In the genomic region with DNA sequence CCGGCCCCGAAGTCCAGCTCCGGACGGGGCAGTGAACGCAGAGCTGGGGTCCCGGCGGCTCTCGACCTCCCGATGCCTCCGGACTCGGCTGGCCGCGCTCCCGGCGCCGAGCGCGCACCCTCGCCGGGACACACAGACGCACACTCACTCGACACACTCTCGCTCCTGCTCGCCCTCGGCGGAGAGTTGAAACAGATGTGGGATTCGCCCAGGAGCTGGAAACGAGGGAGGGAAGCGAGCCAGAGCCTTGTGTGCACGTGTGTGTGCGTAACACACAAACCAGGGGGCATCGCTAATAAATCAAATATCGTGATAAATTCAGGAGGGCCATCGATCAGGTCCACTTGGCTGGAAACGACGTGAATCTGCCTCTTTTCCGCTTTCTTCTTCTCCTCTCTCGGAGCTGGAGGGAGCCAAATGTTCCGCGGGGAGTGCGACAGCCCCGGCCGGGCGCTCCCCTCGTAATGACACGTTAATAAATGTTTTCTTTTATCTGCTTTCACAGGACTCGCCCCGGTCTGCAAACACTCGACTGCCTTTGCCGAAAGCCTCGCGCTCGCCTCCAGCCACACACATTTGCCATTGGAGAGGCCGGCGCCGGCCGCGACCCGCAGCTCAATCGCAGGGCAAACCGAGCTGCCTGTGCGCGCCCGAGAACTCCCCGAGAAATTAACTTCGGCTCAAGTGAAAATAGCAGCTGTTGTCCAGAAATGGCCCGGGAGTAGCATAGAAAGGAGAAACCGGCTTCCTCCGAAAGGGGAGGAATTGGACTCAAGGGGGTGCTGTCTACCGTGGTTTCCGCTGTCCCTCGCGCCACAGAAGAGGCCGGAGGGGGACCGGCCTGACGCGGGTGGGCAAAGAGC, we compare ENCODE assay signal across 8 cellular contexts. TPM values are rescaled to one million over a fixed set of nuclear protein-coding genes. Genes with fewer than 3 reads are reported as not detected.
DNase-seq lines count a peak whose midpoint lies in the region; ATAC-seq and TF ChIP-seq lines count a peak whose summit lies in the region.

No MANE protein-coding gene starts in this region.

- H3K9me3 ChIP-seq in gastroesophageal sphincter: no peaks in the 10 kb centered on the region

- H3K36me3 Mint-ChIP-seq in activated T-helper 17 cell treated with anti-CD3 and anti-CD28 coated beads, Interleukin-2, amount 50 U/mL, for 72 hours (ENCODE audit: low read depth): no peaks in the 10 kb centered on the region
- no peaks in the 10 kb centered on the region for H3K36me3 Mint-ChIP-seq in natural killer cell treated with Interleukin-12 subunit alpha and Interleukin-12 subunit beta and Interleukin-15 and Interleukin-18, amount 100 ng/mL, for 72 hours

- peaks cover 66% of the 10 kb centered on the region for H3K27me3 Mint-ChIP-seq in activated T-helper 17 cell treated with anti-CD3 and anti-CD28 coated beads, Interleukin-2, amount 50 U/mL, for 72 hours
- peaks cover 41 to 55% of the 10 kb centered on the region in 2 donors for H3K27me3 Mint-ChIP-seq in natural killer cell treated with Interleukin-12 subunit alpha and Interleukin-12 subunit beta and Interleukin-15 and Interleukin-18, amount 100 ng/mL, for 72 hours

- peak; percentile 17 for DNase-seq in activated CD4-positive, alpha-beta T cell treated with anti-CD3 and anti-CD28 coated beads for 48 hours
- DNase-seq in activated CD4-positive, alpha-beta T cell treated with anti-CD3 and anti-CD28 coated beads for 1 hour: no peak
- DNase-seq in NCI-H1105 (lab: John Stamatoyannopoulos, UW) (peak; percentile 62), activated gamma-delta T cell (lab: John Stamatoyannopoulos, UW) (no peak)
- DNase-seq in natural killer cell treated with Interleukin-12 subunit alpha and Interleukin-12 subunit beta and Interleukin-15 and Interleukin-18, amount 100 ng/mL, for 72 hours (ENCODE audit: low spot score): no peak

- peak in 3 of 4 experiments; percentile 75 to 89 (median 83) for TF ChIP-seq CTCF in gastroesophageal sphincter (IDR thresholded peaks at IDR 0.05)

- peak overlapping the region; percentile 76 to 94 (median 92) for H3K27ac ChIP-seq in gastroesophageal sphincter

- 0% methylated on average over 2 to 11 of the region's 77 CpGs for WGBS in gastroesophageal sphincter (ENCODE audit: low coverage in 1 of 2), 2 donors

- H3K27me3 ChIP-seq in gastroesophageal sphincter: no peaks in the 10 kb centered on the region

- H3K27ac Mint-ChIP-seq in activated T-helper 17 cell treated with anti-CD3 and anti-CD28 coated beads, Interleukin-2, amount 50 U/mL, for 72 hours: no peak overlapping the region
- H3K27ac Mint-ChIP-seq in natural killer cell treated with Interleukin-12 subunit alpha and Interleukin-12 subunit beta and Interleukin-15 and Interleukin-18, amount 100 ng/mL, for 72 hours: no peak overlapping the region

- H3K4me1 ChIP-seq in gastroesophageal sphincter: peaks cover 0 to 79% (median 16%) of the 10 kb centered on the region in 3 donors

- TF ChIP-seq EP300 in gastroesophageal sphincter (IDR thresholded peaks at IDR 0.05): no peak

- H3K4me3 Mint-ChIP-seq in activated T-helper 17 cell treated with anti-CD3 and anti-CD28 coated beads, Interleukin-2, amount 50 U/mL, for 72 hours: peak overlapping the region; percentile 77
- peak overlapping the region; percentile 54 for H3K4me3 Mint-ChIP-seq in natural killer cell treated with Interleukin-12 subunit alpha and Interleukin-12 subunit beta and Interleukin-15 and Interleukin-18, amount 100 ng/mL, for 72 hours

- H3K4me1 Mint-ChIP-seq in activated T-helper 17 cell treated with anti-CD3 and anti-CD28 coated beads, Interleukin-2, amount 50 U/mL, for 72 hours: peaks cover 8% of the 10 kb centered on the region
- H3K4me1 Mint-ChIP-seq in natural killer cell treated with Interleukin-12 subunit alpha and Interleukin-12 subunit beta and Interleukin-15 and Interleukin-18, amount 100 ng/mL, for 72 hours (ENCODE audit: low read depth in 2 of 2): peaks cover 0 to 5% of the 10 kb centered on the region in 2 donors

- H3K36me3 ChIP-seq in gastroesophageal sphincter: no peaks in the 10 kb centered on the region

- ATAC-seq in activated T-helper 17 cell treated with anti-CD3 and anti-CD28 coated beads, Interleukin-2, amount 50 U/mL, for 72 hours (replicated peaks): no peak
- ATAC-seq in gastroesophageal sphincter (peak; percentile 79), HG02623 (IDR thresholded peaks at IDR 0.05; ENCODE audit: unreplicated experiment) (no peak)
- ATAC-seq in natural killer cell treated with Interleukin-12 subunit alpha and Interleukin-12 subunit beta and Interleukin-15 and Interleukin-18, amount 100 ng/mL, for 72 hours: peak in 1 of 2 donors; percentile 2

- H3K9me3 Mint-ChIP-seq in activated T-helper 17 cell treated with anti-CD3 and anti-CD28 coated beads, Interleukin-2, amount 50 U/mL, for 72 hours: no peaks in the 10 kb centered on the region
- no peaks in the 10 kb centered on the region for H3K9me3 Mint-ChIP-seq in natural killer cell treated with Interleukin-12 subunit alpha and Interleukin-12 subunit beta and Interleukin-15 and Interleukin-18, amount 100 ng/mL, for 72 hours

- H3K4me3 ChIP-seq in gastroesophageal sphincter: peak overlapping the region; percentile 51 to 79

- peak; percentile 9 to 19 for TF ChIP-seq POLR2A in gastroesophageal sphincter (IDR thresholded peaks at IDR 0.05)

RNA-seq across cellular contexts. Expression of a gene that starts 0.8 kb away (rescaled TPM):
- total RNA-seq in activated T-helper 17 cell treated with anti-CD3 and anti-CD28 coated beads, Interleukin-2, amount 50 U/mL, for 72 hours: 1 to 10 TPM; 1.6 to 2.2 TPM
- total RNA-seq in gastroesophageal sphincter: 100 to 1,000 TPM in 1 of 4 donors, 10 to 100 TPM in 3; 41.2 to 177 (median 62.3) TPM
- 1 to 10 TPM in 1 of 2 donors, not detected in 1; 2.1 TPM for total RNA-seq in natural killer cell treated with Interleukin-12 subunit alpha and Interleukin-12 subunit beta and Interleukin-15 and Interleukin-18, amount 100 ng/mL, for 72 hours

Comparison
In these comparisons a context has a peak if more than half of its experiments do, and no peak if none do; other contexts are left out.
1. DNase-seq: peak in activated CD4-positive, alpha-beta T cell treated with anti-CD3 and anti-CD28 coated beads for 48 hours (single experiment) and NCI-H1105 (single experiment); none in activated CD4-positive, alpha-beta T cell treated with anti-CD3 and anti-CD28 coated beads for 1 hour (single experiment), natural killer cell treated with Interleukin-12 subunit alpha and Interleukin-12 subunit beta and Interleukin-15 and Interleukin-18, amount 100 ng/mL, for 72 hours (single experiment) and activated gamma-delta T cell (single experiment).
2. RNA of a gene that starts 0.8 kb away (total RNA-seq): 41.2 to 177 TPM in gastroesophageal sphincter; 1.6 to 2.2 TPM in activated T-helper 17 cell treated with anti-CD3 and anti-CD28 coated beads, Interleukin-2, amount 50 U/mL, for 72 hours and 2.1 TPM in natural killer cell treated with Interleukin-12 subunit alpha and Interleukin-12 subunit beta and Interleukin-15 and Interleukin-18, amount 100 ng/mL, for 72 hours; every median in the first group is over 10 times any median in the second.